In the genomic region with DNA sequence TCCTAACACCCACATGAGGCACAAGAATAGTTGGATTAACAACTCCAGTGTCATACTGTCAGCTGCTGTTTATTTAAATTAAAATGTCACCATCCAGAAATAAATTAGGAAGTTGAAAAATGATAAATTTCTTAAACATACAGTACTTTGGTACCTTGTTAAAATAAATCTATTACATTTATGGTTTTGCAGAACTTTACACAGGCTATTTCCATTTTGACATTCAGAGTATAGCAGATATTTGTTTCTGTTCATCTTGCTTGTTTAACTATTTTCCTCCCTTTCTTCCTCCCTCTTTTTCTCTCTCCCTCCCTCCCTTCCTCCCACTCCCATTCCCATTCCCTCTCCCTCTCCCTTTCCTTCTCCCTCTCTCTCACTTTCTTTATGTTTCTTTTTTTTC, we compare ENCODE assay signal across 32 cellular contexts.
"Had no signal": no experiment of that assay in that cellular context is flagged by ENCODE, and none has a peak within 500 bp of the region (broad histone marks: within the 10 kb centered on the region; RNA-seq: fewer than 3 reads in every experiment).

No MANE protein-coding gene starts in this region.

- H3K27me3 ChIP-seq: adrenal gland, ascending aorta, body of pancreas, brain microvascular endothelial cell, breast epithelium, cardiac muscle cell had no signal

- ATAC-seq: activated naive CD4-positive, alpha-beta T cell treated with anti-CD3 and anti-CD28 coated beads, Interleukin-2, amount 50 U/mL, for 72 hours; activated naive CD8-positive, alpha-beta T cell treated with anti-CD3 and anti-CD28 coated beads, Interleukin-2, amount 50 U/mL, for 24 hours; activated T-cell treated with anti-CD3 and anti-CD28 coated beads, Interleukin-2, amount 50 U/mL, for 4 hours; activated T-cell treated with anti-CD3 and anti-CD28 coated beads, Interleukin-2, amount 50 U/mL, for 72 hours; activated T-helper 17 cell treated with anti-CD3 and anti-CD28 coated beads, Interleukin-2, amount 50 U/mL, for 72 hours; body of pancreas had no signal

- H3K9me3 ChIP-seq: adrenal gland, ascending aorta, body of pancreas, breast epithelium had no signal

- H3K36me3 ChIP-seq: adrenal gland, ascending aorta, brain microvascular endothelial cell, breast epithelium, cardiac muscle cell had no signal

- H3K4me3 ChIP-seq: adrenal gland, ascending aorta, body of pancreas, breast epithelium, cardiac muscle cell had no signal

- FAIRE-seq: astrocyte, bronchial epithelial cell had no signal

- H3K4me1 ChIP-seq: adrenal gland, ascending aorta, body of pancreas, breast epithelium had no signal

- DNase-seq: activated effector memory CD4-positive, alpha-beta T cell treated with anti-CD3 and anti-CD28 coated beads, Interleukin-2, amount 50 U/mL, for 16 hours; activated effector memory CD4-positive, alpha-beta T cell treated with Interleukin-2 at 50 U/mL for 16 hours; activated gamma-delta T cell; activated gamma-delta T cell treated with Interleukin-2 at 50 U/mL for 16 hours; activated naive CD4-positive, alpha-beta T cell; activated naive CD4-positive, alpha-beta T cell treated with anti-CD3 and anti-CD28 coated beads for 36 hours; activated naive CD4-positive, alpha-beta T cell treated with anti-CD3 and anti-CD28 coated beads, Interleukin-2, amount 10 ng/mL, durations not matched to agents 7 days and 5 days; activated naive CD4-positive, alpha-beta T cell treated with anti-CD3 and anti-CD28 coated beads, Interleukin-2, amount 50 U/mL, for 16 hours; activated naive CD4-positive, alpha-beta T cell treated with Interleukin-2 at 50 U/mL for 16 hours; activated naive CD8-positive, alpha-beta T cell treated with anti-CD3 and anti-CD28 coated beads for 36 hours; activated naive CD8-positive, alpha-beta T cell treated with anti-CD3 and anti-CD28 coated beads, Interleukin-2, amount 10 ng/mL, durations not matched to agents 7 days and 5 days; activated naive CD8-positive, alpha-beta T cell treated with anti-CD3 and anti-CD28 coated beads, Interleukin-2, amount 50 U/mL, for 24 hours; activated T-cell treated with anti-CD3 and anti-CD28 coated beads, Interleukin-2, amount 50 U/mL, for 24 hours; activated T-cell treated with anti-CD3 and anti-CD28 coated beads, Interleukin-2, amount 50 U/mL, for 4 hours; activated T-cell treated with anti-CD3 and anti-CD28 coated beads, Interleukin-2, amount 50 U/mL, for 48 hours; activated T-cell treated with anti-CD3 and anti-CD28 coated beads, Interleukin-2, amount 50 U/mL, for 72 hours; adrenal gland; amniotic stem cell; amygdala; aorta; body of pancreas; brain microvascular endothelial cell; caudate nucleus; central memory CD4-positive, alpha-beta T cell; cerebellar nuclear complex had no signal

- H3K27ac ChIP-seq: adrenal gland, ascending aorta, body of pancreas, brain microvascular endothelial cell, breast epithelium, cardiac muscle cell had no signal
